In the genomic region with DNA sequence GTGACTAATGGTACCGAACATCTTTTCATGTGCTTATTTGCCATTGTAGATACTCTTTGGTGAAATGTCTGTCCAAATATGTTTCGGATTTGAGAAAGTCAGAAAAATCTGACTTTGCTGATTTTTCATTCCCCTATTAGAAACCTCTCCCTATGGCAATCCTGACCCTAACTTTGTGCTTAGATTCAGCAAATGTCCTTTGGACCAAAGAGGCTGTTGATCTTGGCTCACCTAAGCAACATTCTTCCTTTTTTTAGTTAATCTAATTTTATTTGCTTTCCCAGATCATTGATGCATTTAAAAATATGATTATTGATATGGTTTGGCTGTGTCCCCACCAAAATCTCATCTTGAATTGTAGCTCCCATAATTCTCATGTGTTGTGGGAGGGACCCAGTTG, we compare ENCODE assay signal across 9 cellular contexts. TPM values are rescaled to one million over a fixed set of nuclear protein-coding genes. Genes with fewer than 3 reads are reported as not detected.
"Had no signal": no experiment of that assay in that cellular context is flagged by ENCODE, and none has a peak within 500 bp of the region (broad histone marks: within the 10 kb centered on the region; RNA-seq: fewer than 3 reads in every experiment).

No MANE protein-coding gene starts in this region.

- H3K9me3 Mint-ChIP-seq: IgD-negative memory B cell had no signal

- H3K36me3 Mint-ChIP-seq: IgD-negative memory B cell had no signal

- H3K27ac Mint-ChIP-seq: IgD-negative memory B cell had no signal

- DNase-seq: IMR-90, KBM-7, KG1 had no signal

- FAIRE-seq: HTR-8/SVneo, K562 had no signal

- ATAC-seq: K562 had no signal

- H3K4me3 ChIP-seq: K562 had no signal

- H3K4me3 Mint-ChIP-seq: IgD-negative memory B cell had no signal

- H3K27ac ChIP-seq: HL-60 had no signal

RNA-seq across cellular contexts. Expression of a gene that starts 22.8 kb away (rescaled TPM):
- total RNA-seq: HT-29, HT1080, IMR-90 had no signal
- polyA plus RNA-seq: IMR-90 had no signal

RNA-seq across cellular contexts. Expression of a gene that starts 33.0 kb away (rescaled TPM):
- total RNA-seq: HT1080 had no signal
- polyA plus RNA-seq: IgD-negative memory B cell, K562 had no signal
